ENCODE assay signal across 15 cellular contexts in genomic region chr16:21167360-21167759, GRCh38. TPM values are rescaled to one million over a fixed set of nuclear protein-coding genes. Genes with fewer than 3 reads are reported as not detected.
DNase-seq lines count a peak whose midpoint lies in the region; ATAC-seq lines count a peak whose summit lies in the region.
"Had no signal": no experiment of that assay in that cellular context is flagged by ENCODE, and none has a peak within 500 bp of the region (broad histone marks: within the 10 kb centered on the region; RNA-seq: fewer than 3 reads in every experiment).

No MANE protein-coding gene starts in this region.

- peaks cover 9% of the 10 kb centered on the region for H3K4me1 Mint-ChIP-seq in activated T-helper 17 cell treated with anti-CD3 and anti-CD28 coated beads, Interleukin-2, amount 50 U/mL, for 72 hours
- H3K4me1 Mint-ChIP-seq in effector memory CD8-positive, alpha-beta T cell (ENCODE audit: low read depth in 2 of 2), result peaks cover 2 to 3% of the 10 kb centered on the region in 2 donors

- H3K36me3 Mint-ChIP-seq in activated T-helper 17 cell treated with anti-CD3 and anti-CD28 coated beads, Interleukin-2, amount 50 U/mL, for 72 hours (ENCODE audit: low read depth), result peaks cover 71% of the 10 kb centered on the region
- H3K36me3 Mint-ChIP-seq in effector memory CD8-positive, alpha-beta T cell (ENCODE audit: insufficient read depth), result peaks cover 19% of the 10 kb centered on the region

- ATAC-seq in activated T-helper 17 cell treated with anti-CD3 and anti-CD28 coated beads, Interleukin-2, amount 50 U/mL, for 72 hours (replicated peaks), result peak; percentile 76
- no peak for ATAC-seq in effector memory CD8-positive, alpha-beta T cell (replicated peaks)
- ATAC-seq in HG02938 (IDR thresholded peaks at IDR 0.05; ENCODE audit: unreplicated experiment), result no peak
- ATAC-seq: lower lobe of right lung, T-helper 17 cell had no signal

- H3K4me3 Mint-ChIP-seq in activated T-helper 17 cell treated with anti-CD3 and anti-CD28 coated beads, Interleukin-2, amount 50 U/mL, for 72 hours, result no peak overlapping the region
- H3K4me3 Mint-ChIP-seq in effector memory CD8-positive, alpha-beta T cell, result no peak overlapping the region
- H3K4me3 Mint-ChIP-seq: activated CD4-positive, alpha-beta memory T cell treated with anti-CD3 and anti-CD28 coated beads for 36 hours; T-helper 17 cell had no signal

- H3K27me3 Mint-ChIP-seq in activated T-helper 17 cell treated with anti-CD3 and anti-CD28 coated beads, Interleukin-2, amount 50 U/mL, for 72 hours, result no peaks in the 10 kb centered on the region
- no peaks in the 10 kb centered on the region for H3K27me3 Mint-ChIP-seq in effector memory CD8-positive, alpha-beta T cell
- H3K27me3 Mint-ChIP-seq: activated CD4-positive, alpha-beta memory T cell treated with anti-CD3 and anti-CD28 coated beads for 36 hours; T-helper 17 cell had no signal

- DNase-seq in AG08396 (ENCODE audit: low spot score) (peak; percentile 78), HK-2 (ENCODE audit: unreplicated experiment) (peak; percentile 43), hepatic stellate cell (ENCODE audit: low spot score) (peak; percentile 63), amniotic stem cell (lab: John Stamatoyannopoulos, UW) (no peak), DMS53 (lab: John Stamatoyannopoulos, UW) (no peak)
- DNase-seq in effector memory CD8-positive, alpha-beta T cell, result no peak
- DNase-seq: activated CD4-positive, alpha-beta memory T cell treated with anti-CD3 and anti-CD28 coated beads for 36 hours; cortex of kidney; head of caudate nucleus; lower lobe of right lung; NCI-H187 treated with DMSO at 0.1 percent for 48 hours; NK-92 treated with Interleukin-12 subunit alpha and Interleukin-12 subunit beta, amount 100 ng/mL, for 24 hours; T-helper 17 cell had no signal

- no peaks in the 10 kb centered on the region for H3K9me3 Mint-ChIP-seq in activated T-helper 17 cell treated with anti-CD3 and anti-CD28 coated beads, Interleukin-2, amount 50 U/mL, for 72 hours
- H3K9me3 Mint-ChIP-seq in effector memory CD8-positive, alpha-beta T cell, result no peaks in the 10 kb centered on the region
- H3K9me3 Mint-ChIP-seq: activated CD4-positive, alpha-beta memory T cell treated with anti-CD3 and anti-CD28 coated beads for 36 hours had no signal

- H3K27ac Mint-ChIP-seq in activated T-helper 17 cell treated with anti-CD3 and anti-CD28 coated beads, Interleukin-2, amount 50 U/mL, for 72 hours, result no peak overlapping the region
- no peak overlapping the region for H3K27ac Mint-ChIP-seq in effector memory CD8-positive, alpha-beta T cell
- H3K27ac Mint-ChIP-seq: activated CD4-positive, alpha-beta memory T cell treated with anti-CD3 and anti-CD28 coated beads for 36 hours; T-helper 17 cell had no signal

RNA-seq across cellular contexts. Expression of gene LDAF1, which starts 8.9 kb away (rescaled TPM):
- 10 to 100 TPM; 13.3 to 15.8 TPM for total RNA-seq in activated T-helper 17 cell treated with anti-CD3 and anti-CD28 coated beads, Interleukin-2, amount 50 U/mL, for 72 hours

RNA-seq across cellular contexts. Expression of gene DNAH3, which starts 16.7 kb away (rescaled TPM):
- total RNA-seq in activated T-helper 17 cell treated with anti-CD3 and anti-CD28 coated beads, Interleukin-2, amount 50 U/mL, for 72 hours, result under 1 TPM; 0.11 TPM
- total RNA-seq: activated CD4-positive, alpha-beta memory T cell treated with anti-CD3 and anti-CD28 coated beads for 36 hours had no signal

RNA-seq across cellular contexts. Expression of gene ZP2, which starts 44.0 kb away (rescaled TPM):
- total RNA-seq in activated T-helper 17 cell treated with anti-CD3 and anti-CD28 coated beads, Interleukin-2, amount 50 U/mL, for 72 hours, result not detected
- total RNA-seq: activated CD4-positive, alpha-beta memory T cell treated with anti-CD3 and anti-CD28 coated beads for 36 hours; lower lobe of right lung; T-helper 17 cell had no signal

Comparison
In these comparisons a context has a peak if more than half of its experiments do, and no peak if none do; other contexts are left out.
1. DNase-seq: peak in AG08396 (single experiment), HK-2 (single experiment) and hepatic stellate cell (single experiment); none in effector memory CD8-positive, alpha-beta T cell (0 of 3), amniotic stem cell (single experiment) and DMS53 (single experiment).